In genomic region chr17:56812971-56813388, GRCh38 we compare ENCODE assay signal across 21 cellular contexts. TPM values are rescaled to one million over a fixed set of nuclear protein-coding genes. Genes with fewer than 3 reads are reported as not detected.
DNase-seq lines count a peak whose midpoint lies in the region; TF ChIP-seq lines count a peak whose summit lies in the region.
"Had no signal": no experiment of that assay in that cellular context is flagged by ENCODE, and none has a peak within 500 bp of the region (broad histone marks: within the 10 kb centered on the region; RNA-seq: fewer than 3 reads in every experiment).

No MANE protein-coding gene starts in this region.

- intact Hi-C loops in spleen (cut with DNase I; ENCODE audit: low total_unique reads): no loop called here

- H3K27ac ChIP-seq in spleen: no peak overlapping the region
- H3K27ac ChIP-seq: Peyer's patch, prostate gland, SJSA1 had no signal

- no peaks in the 10 kb centered on the region for H3K27me3 ChIP-seq in spleen (replicated peaks in 1 of 7)
- H3K27me3 ChIP-seq: Peyer's patch, SJSA1 had no signal

- no peaks in the 10 kb centered on the region for H3K9me3 ChIP-seq in spleen
- H3K9me3 ChIP-seq: Peyer's patch, prostate gland, SJSA1 had no signal

- peak; percentile 13 for DNase-seq in NCI-H748 (lab: John Stamatoyannopoulos, UW; ENCODE audit: unreplicated experiment)
- DNase-seq in NCI-H748 treated with DMSO at 0.1 percent for 48 hours (lab: John Stamatoyannopoulos, UW): no peak
- DNase-seq in NCI-H1105 treated with DMSO at 0.1 percent for 48 hours (lab: John Stamatoyannopoulos, UW): peak; percentile 92
- peak; percentile 85 for DNase-seq in NCI-H69 (lab: John Stamatoyannopoulos, UW)
- peak; percentile 58 for DNase-seq in spleen
- no peak for DNase-seq in cerebellar nuclear complex (lab: John Stamatoyannopoulos, UW)
- DNase-seq in ecto neural progenitor cell (ENCODE audit: low spot score): no peak
- no peak for DNase-seq in activated effector memory CD4-positive, alpha-beta T cell treated with anti-CD3 and anti-CD28 coated beads, Interleukin-2, amount 50 U/mL, for 16 hours
- DNase-seq: activated CD4-positive, alpha-beta T cell treated with anti-CD3 and anti-CD28 coated beads, Interleukin-2, amount 10 ng/mL, durations not matched to agents 24 days and 14 days; activated CD8-positive, alpha-beta memory T cell treated with anti-CD3 and anti-CD28 coated beads, Interleukin-2, amount 50 U/mL, for 4 hours; Calu3; effector CD8-positive, alpha-beta T cell; erythroblast; foreskin melanocyte; hippocampal formation; IMR-90; NCI-H2029; Peyer's patch had no signal

- TF ChIP-seq POLR2A in spleen (IDR thresholded peaks at IDR 0.05): no peak

- no peaks in the 10 kb centered on the region for H3K4me1 ChIP-seq in spleen
- H3K4me1 ChIP-seq: Peyer's patch had no signal

- no peak for TF ChIP-seq CTCF in spleen (IDR thresholded peaks at IDR 0.05 in 8 of 11, conservative IDR thresholded peaks at IDR 0.05 in 3 of 11)

- H3K4me3 ChIP-seq in spleen: no peak overlapping the region
- H3K4me3 ChIP-seq: lung, Peyer's patch, prostate gland, SJSA1 had no signal

- no peaks in the 10 kb centered on the region for H3K36me3 ChIP-seq in spleen
- H3K36me3 ChIP-seq: Peyer's patch, prostate gland, SJSA1 had no signal

- WGBS in spleen, 5 donors: 63 to 77% (median 63%) methylated on average over 6 of the region's 6 CpGs

RNA-seq across cellular contexts. Expression of gene C17orf67, which starts 20.7 kb away (rescaled TPM):
- 1 to 10 TPM; 2.4 to 6.0 (median 4.3) TPM for total RNA-seq in spleen
- polyA plus RNA-seq in spleen: 10 to 100 TPM in 1 of 3 donors, 1 to 10 TPM in 2; 2.0 to 10.4 (median 6.9) TPM

RNA-seq across cellular contexts. Expression of gene DGKE, which starts 21.0 kb away (rescaled TPM):
- 10 to 100 TPM; 14.3 to 37.3 (median 25.3) TPM for total RNA-seq in spleen
- polyA plus RNA-seq in spleen: 1 to 10 TPM; 2.3 to 5.6 (median 4.2) TPM

Comparison
In these comparisons a context has a peak if more than half of its experiments do, and no peak if none do; other contexts are left out.
1. DNase-seq: peak in NCI-H748 (single experiment), NCI-H1105 treated with DMSO at 0.1 percent for 48 hours (single experiment), NCI-H69 (single experiment) and spleen (single experiment); none in NCI-H748 treated with DMSO at 0.1 percent for 48 hours (single experiment), cerebellar nuclear complex (0 of 2), ecto neural progenitor cell (single experiment) and activated effector memory CD4-positive, alpha-beta T cell treated with anti-CD3 and anti-CD28 coated beads, Interleukin-2, amount 50 U/mL, for 16 hours (single experiment).